Comparison of ENCODE assay signal across 2 cellular contexts in genomic region chr7:37215524-37215923, GRCh38.
TF ChIP-seq lines count a peak whose summit lies in the region.

No MANE protein-coding gene starts in this region.

TF ChIP-seq in WTC11, 78 proteins besides CTCF, POLR2A, EP300 and RAD21 (continued from another document):
- TF ChIP-seq ZNF532 (CRISPR knock-in tag; IDR thresholded peaks at IDR 0.05; ENCODE audit: borderline replicate concordance) (no peak), FOXP4 (CRISPR knock-in tag; IDR thresholded peaks at IDR 0.05) (no peak), HMGXB4 (CRISPR knock-in tag; IDR thresholded peaks at IDR 0.05) (no peak), ZNF232 (CRISPR knock-in tag; IDR thresholded peaks at IDR 0.05) (no peak), ZNF671 (CRISPR knock-in tag; IDR thresholded peaks at IDR 0.05) (no peak), GABPB1 (CRISPR knock-in tag; IDR thresholded peaks at IDR 0.05) (no peak), FOXJ3 (CRISPR knock-in tag; IDR thresholded peaks at IDR 0.05; ENCODE audit: borderline replicate concordance) (no peak), IRF2 (CRISPR knock-in tag; IDR thresholded peaks at IDR 0.05; ENCODE audit: borderline replicate concordance, low read depth) (no peak), TEAD1 (CRISPR knock-in tag; IDR thresholded peaks at IDR 0.05) (no peak)

TF ChIP-seq in SK-N-SH treated with all-trans-retinoic acid at 6 μM for 48 hours, 23 proteins besides CTCF, POLR2A, EP300 and RAD21 (continued from another document):
- no peak for TF ChIP-seq CREB5 (CRISPR knock-in tag; IDR thresholded peaks at IDR 0.05; ENCODE audit: low read depth)
- TF ChIP-seq ZNF565 (CRISPR knock-in tag; conservative IDR thresholded peaks at IDR 0.05; ENCODE audit: low read depth) = no peak
- TF ChIP-seq PPARA (CRISPR knock-in tag; IDR thresholded peaks at IDR 0.05; ENCODE audit: borderline replicate concordance) = no peak
- TF ChIP-seq ARNTL (CRISPR knock-in tag; IDR thresholded peaks at IDR 0.05; ENCODE audit: borderline replicate concordance, low read depth) = no peak
- TF ChIP-seq ZFP3 (CRISPR knock-in tag; IDR thresholded peaks at IDR 0.05) = no peak
- TF ChIP-seq TCF4 (CRISPR knock-in tag; IDR thresholded peaks at IDR 0.05; ENCODE audit: borderline replicate concordance) = no peak
- no peak for TF ChIP-seq PATZ1 (CRISPR knock-in tag; IDR thresholded peaks at IDR 0.05; ENCODE audit: borderline replicate concordance)
- TF ChIP-seq ZNF8 (CRISPR knock-in tag; IDR thresholded peaks at IDR 0.05) = no peak
- TF ChIP-seq GLIS3 (CRISPR knock-in tag; IDR thresholded peaks at IDR 0.05) = no peak
- TF ChIP-seq TSHZ2 (CRISPR knock-in tag; IDR thresholded peaks at IDR 0.05) = no peak
- TF ChIP-seq ISL1 (CRISPR knock-in tag; IDR thresholded peaks at IDR 0.05) = no peak
- TF ChIP-seq ZFP30 (CRISPR knock-in tag; IDR thresholded peaks at IDR 0.05) = no peak
- no peak for TF ChIP-seq TOX (CRISPR knock-in tag; IDR thresholded peaks at IDR 0.05; ENCODE audit: borderline replicate concordance)
